In the genomic region with DNA sequence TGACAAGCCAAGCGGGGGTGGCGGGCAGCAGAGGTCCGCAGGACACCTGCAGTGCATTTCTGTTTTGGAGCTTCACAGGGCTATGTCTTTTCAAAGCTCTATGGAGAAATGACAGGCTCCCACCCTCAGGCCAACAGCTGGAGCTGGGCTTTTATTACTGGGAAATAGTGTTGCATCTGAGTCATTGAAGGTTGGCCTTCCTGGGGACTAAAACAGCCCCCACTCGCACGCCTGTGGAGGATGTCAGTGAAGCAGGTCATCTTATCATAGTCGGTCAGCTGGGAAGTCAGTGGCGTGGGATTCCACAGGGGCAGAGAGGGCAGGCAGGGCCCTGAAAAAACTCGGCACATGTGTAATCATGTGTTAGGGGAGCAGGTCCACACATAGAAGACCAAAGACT, we compare ENCODE assay signal across 13 cellular contexts. TPM values are rescaled to one million over a fixed set of nuclear protein-coding genes. Genes with fewer than 3 reads are reported as not detected.
DNase-seq lines count a peak whose midpoint lies in the region; ATAC-seq, FAIRE-seq and TF ChIP-seq lines count a peak whose summit lies in the region.
"Had no signal": no experiment of that assay in that cellular context is flagged by ENCODE, and none has a peak within 500 bp of the region (broad histone marks: within the 10 kb centered on the region; RNA-seq: fewer than 3 reads in every experiment).

No MANE protein-coding gene starts in this region.

- TF ChIP-seq RAD21 in K562 (CRISPR knock-in tag; conservative IDR thresholded peaks at IDR 0.05 in 1 of 2, IDR thresholded peaks at IDR 0.05 in 1 of 2) = no peak

- TF ChIP-seq POLR2A in K562 (conservative IDR thresholded peaks at IDR 0.05) = no peak

- no peaks in the 10 kb centered on the region for H3K79me2 ChIP-seq in K562 (ENCODE audit: control insufficient read depth, insufficient read depth, low read length)

- no peak for TF ChIP-seq EP300 in K562 (IDR thresholded peaks at IDR 0.05; ENCODE audit: low read length)

- DNase-seq in Daoy (ENCODE audit: low read depth) (peak; percentile 66), NCI-H1092 (lab: John Stamatoyannopoulos, UW) (peak; percentile 41), K562 (ENCODE audit: extremely low read depth in 1 of 4, low spot score in 3 of 4) (peak in 2 of 4 experiments; percentile 35 to 37), myocyte (ENCODE audit: low read depth) (peak; percentile 87), medulla oblongata (ENCODE audit: extremely low spot score) (no peak), HuH-7.5 (ENCODE audit: low spot score) (no peak)
- DNase-seq: activated T-cell treated with anti-CD3 and anti-CD28 coated beads, Interleukin-2, amount 50 U/mL, for 48 hours; naive B cell; NCI-H2107; T-cell had no signal

- H3K36me3 ChIP-seq in K562 (ENCODE audit: control insufficient read depth, insufficient read depth, low read length) = no peaks in the 10 kb centered on the region
- H3K36me3 ChIP-seq: gastroesophageal sphincter had no signal

- in situ Hi-C loops in K562 (cut with MboI) = no loop called here

- H3K4me2 ChIP-seq in K562 (ENCODE audit: insufficient read depth, low read length) = no peak overlapping the region

- 1% methylated on average over 8 of the region's 8 CpGs for WGBS in K562 (ENCODE audit: insufficient coverage, low coverage, missing lambda C conversion rate)

- POLR2A ChIA-PET in K562 (lab: Yijun Ruan, JAX) = interaction anchor here (0.6 to 2.0 kb wide), 3 partner anchors 10 to 257 kb away, joined by 3 to 4 read pairs (median 3); no protein-coding TSS in a partner anchor

- FAIRE-seq in K562 (lab: Jason Lieb, UNC) = no peak

- no peak overlapping the region for H3K27ac ChIP-seq in K562 (ENCODE audit: extremely low read depth, low read depth, low read length)
- H3K27ac ChIP-seq: gastroesophageal sphincter had no signal

- intact Hi-C loops in K562 (cut with micrococcal nuclease) = no loop called here

- peaks cover 3 to 28% of the 10 kb centered on the region in 2 experiments; a peak in 3 of 5 replicates for H3K27me3 ChIP-seq in K562 (ENCODE audit: control insufficient read depth in 2 of 2, insufficient read depth in 2 of 2, low read length in 2 of 2)
- H3K27me3 ChIP-seq: gastroesophageal sphincter had no signal

- H3K9ac ChIP-seq in K562 (ENCODE audit: insufficient read depth in 1 of 2, low read depth in 2 of 2, low read length in 2 of 2) = no peak overlapping the region

- H2AFZ ChIP-seq in K562 (ENCODE audit: low read depth, low read length) = no peak overlapping the region

- no peaks in the 10 kb centered on the region for H3K9me1 ChIP-seq in K562 (ENCODE audit: control insufficient read depth, insufficient read depth, low read length)

- H3K4me1 ChIP-seq in K562 (replicated peaks in 1 of 2; ENCODE audit: control insufficient read depth in 2 of 2, insufficient read depth in 2 of 2, low read length in 2 of 2) = no peaks in the 10 kb centered on the region; a peak in 1 of 5 replicates
- H3K4me1 ChIP-seq: gastroesophageal sphincter had no signal

- CTCF ChIA-PET in K562 (lab: Yijun Ruan, JAX; ENCODE audit: low intra/inter-chr PET ratio) = no interaction called here

- no peak overlapping the region for H3K4me3 ChIP-seq in K562
- H3K4me3 ChIP-seq: gastroesophageal sphincter had no signal

- ATAC-seq in K562 (peak; percentile 65), GM18873 (IDR thresholded peaks at IDR 0.05; ENCODE audit: low FRiP score, unreplicated experiment) (no peak), HG03571 (IDR thresholded peaks at IDR 0.05; ENCODE audit: unreplicated experiment) (no peak)
- ATAC-seq: gastroesophageal sphincter, T-cell had no signal

- H4K20me1 ChIP-seq in K562 (replicated peaks; ENCODE audit: control insufficient read depth, insufficient read depth, low read length) = no peaks in the 10 kb centered on the region

- H3K9me3 ChIP-seq in K562 (replicated peaks; ENCODE audit: control insufficient read depth, insufficient read depth, low read depth, low read length) = no peaks in the 10 kb centered on the region
- H3K9me3 ChIP-seq: gastroesophageal sphincter had no signal

- TF ChIP-seq CTCF in K562 (IDR thresholded peaks at IDR 0.05 in 2 of 3, conservative IDR thresholded peaks at IDR 0.05 in 1 of 3; ENCODE audit: insufficient read depth in 2 of 3, low read depth in 1 of 3, low read length in 3 of 3) = no peak

- BruUV-seq in K562 (replicated peaks; lab: Mats Ljungman, UMichigan) = no TSS peak

TF ChIP-seq in K562, 482 proteins besides CTCF, POLR2A, EP300 and RAD21 (continues in another document):
- TF ChIP-seq CBFA2T3 (IDR thresholded peaks at IDR 0.05) (peak; percentile 67), STAT5B (CRISPR knock-in tag; IDR thresholded peaks at IDR 0.05) (no peak), TBP (optimal IDR thresholded peaks at IDR 0.05; ENCODE audit: low read depth, low read length) (no peak), EGR1 (conservative IDR thresholded peaks at IDR 0.05) (0 out of 2 replicates have a peak, but pooled peaks have one; percentile 3), SMARCB1 (IDR thresholded peaks at IDR 0.05; ENCODE audit: insufficient read length, low read depth) (no peak), CBFA2T2 (conservative IDR thresholded peaks at IDR 0.05) (peak; percentile 55), TCF3 (CRISPR knock-in tag; IDR thresholded peaks at IDR 0.05) (peak; percentile 44; the same call in 1 of the 2 replicates), DACH1 (IDR thresholded peaks at IDR 0.05; ENCODE audit: partially characterized antibody) (peak; percentile 15)
- TF ChIP-seq, protein P1, sequence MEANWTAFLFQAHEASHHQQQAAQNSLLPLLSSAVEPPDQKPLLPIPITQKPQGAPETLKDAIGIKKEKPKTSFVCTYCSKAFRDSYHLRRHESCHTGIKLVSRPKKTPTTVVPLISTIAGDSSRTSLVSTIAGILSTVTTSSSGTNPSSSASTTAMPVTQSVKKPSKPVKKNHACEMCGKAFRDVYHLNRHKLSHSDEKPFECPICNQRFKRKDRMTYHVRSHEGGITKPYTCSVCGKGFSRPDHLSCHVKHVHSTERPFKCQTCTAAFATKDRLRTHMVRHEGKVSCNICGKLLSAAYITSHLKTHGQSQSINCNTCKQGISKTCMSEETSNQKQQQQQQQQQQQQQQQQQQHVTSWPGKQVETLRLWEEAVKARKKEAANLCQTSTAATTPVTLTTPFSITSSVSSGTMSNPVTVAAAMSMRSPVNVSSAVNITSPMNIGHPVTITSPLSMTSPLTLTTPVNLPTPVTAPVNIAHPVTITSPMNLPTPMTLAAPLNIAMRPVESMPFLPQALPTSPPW (CRISPR knock-in tag; IDR thresholded peaks at IDR 0.05) = peak; percentile 41; the same call in 1 of the 2 replicates
- TF ChIP-seq, protein P2, sequence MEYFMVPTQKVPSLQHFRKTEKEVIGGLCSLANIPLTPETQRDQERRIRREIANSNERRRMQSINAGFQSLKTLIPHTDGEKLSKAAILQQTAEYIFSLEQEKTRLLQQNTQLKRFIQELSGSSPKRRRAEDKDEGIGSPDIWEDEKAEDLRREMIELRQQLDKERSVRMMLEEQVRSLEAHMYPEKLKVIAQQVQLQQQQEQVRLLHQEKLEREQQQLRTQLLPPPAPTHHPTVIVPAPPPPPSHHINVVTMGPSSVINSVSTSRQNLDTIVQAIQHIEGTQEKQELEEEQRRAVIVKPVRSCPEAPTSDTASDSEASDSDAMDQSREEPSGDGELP (CRISPR knock-in tag; IDR thresholded peaks at IDR 0.05; ENCODE audit: borderline replicate concordance) = peak; percentile 37; the same call in 1 of the 2 replicates
- TF ChIP-seq, protein P3, sequence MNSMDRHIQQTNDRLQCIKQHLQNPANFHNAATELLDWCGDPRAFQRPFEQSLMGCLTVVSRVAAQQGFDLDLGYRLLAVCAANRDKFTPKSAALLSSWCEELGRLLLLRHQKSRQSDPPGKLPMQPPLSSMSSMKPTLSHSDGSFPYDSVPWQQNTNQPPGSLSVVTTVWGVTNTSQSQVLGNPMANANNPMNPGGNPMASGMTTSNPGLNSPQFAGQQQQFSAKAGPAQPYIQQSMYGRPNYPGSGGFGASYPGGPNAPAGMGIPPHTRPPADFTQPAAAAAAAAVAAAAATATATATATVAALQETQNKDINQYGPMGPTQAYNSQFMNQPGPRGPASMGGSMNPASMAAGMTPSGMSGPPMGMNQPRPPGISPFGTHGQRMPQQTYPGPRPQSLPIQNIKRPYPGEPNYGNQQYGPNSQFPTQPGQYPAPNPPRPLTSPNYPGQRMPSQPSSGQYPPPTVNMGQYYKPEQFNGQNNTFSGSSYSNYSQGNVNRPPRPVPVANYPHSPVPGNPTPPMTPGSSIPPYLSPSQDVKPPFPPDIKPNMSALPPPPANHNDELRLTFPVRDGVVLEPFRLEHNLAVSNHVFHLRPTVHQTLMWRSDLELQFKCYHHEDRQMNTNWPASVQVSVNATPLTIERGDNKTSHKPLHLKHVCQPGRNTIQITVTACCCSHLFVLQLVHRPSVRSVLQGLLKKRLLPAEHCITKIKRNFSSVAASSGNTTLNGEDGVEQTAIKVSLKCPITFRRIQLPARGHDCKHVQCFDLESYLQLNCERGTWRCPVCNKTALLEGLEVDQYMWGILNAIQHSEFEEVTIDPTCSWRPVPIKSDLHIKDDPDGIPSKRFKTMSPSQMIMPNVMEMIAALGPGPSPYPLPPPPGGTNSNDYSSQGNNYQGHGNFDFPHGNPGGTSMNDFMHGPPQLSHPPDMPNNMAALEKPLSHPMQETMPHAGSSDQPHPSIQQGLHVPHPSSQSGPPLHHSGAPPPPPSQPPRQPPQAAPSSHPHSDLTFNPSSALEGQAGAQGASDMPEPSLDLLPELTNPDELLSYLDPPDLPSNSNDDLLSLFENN (IDR thresholded peaks at IDR 0.05; ENCODE audit: low read depth in 2 of 2, low read length in 2 of 2) = no peak

RNA-seq across cellular contexts. Expression of a gene that starts 55.3 kb away (rescaled TPM):
- 31.0 and 60.5 TPM in 2 replicates for total RNA-seq in Daoy (2014; rRNA removed; shearing (Covaris generic))
- total RNA-seq in K562 (2011; cell fraction: chromatin; rRNA removed; ENCODE audit: low replicate concordance) = 13.4 and 27.5 TPM in 2 replicates
- 8.7 and 12.6 TPM in 2 replicates for total RNA-seq in K562 (2011; cell fraction: nucleolus; rRNA removed)
- total RNA-seq in K562 (2011; cell fraction: nucleoplasm; rRNA removed) = 17.9 and 28.5 TPM in 2 replicates
- 19.3 and 29.2 TPM in 2 replicates for total RNA-seq in K562 (2014; rRNA removed)
- 49.6 and 54.5 TPM in 2 replicates for total RNA-seq in K562 (2014; rRNA removed; fragmentation: Illumina TruSeq; extraction: Trizol)
- 36.4 and 37.9 TPM in 2 replicates for total RNA-seq in K562 (2015; rRNA removed; fragmentation: Illumina TruSeq; extraction: Trizol)
- total RNA-seq in K562 (2021) = 48.8 and 52.6 TPM in 2 replicates
- 44.3 and 47.3 TPM in 2 replicates for polyA plus RNA-seq in K562 (2011; rRNA removed)
- polyA plus RNA-seq in K562 (2011; cell fraction: cytosol; rRNA removed) = 14.7 and 20.5 TPM in 2 replicates
- 21.2 and 25.4 TPM in 2 replicates for polyA plus RNA-seq in K562 (2011; cell fraction: nucleus; rRNA removed)
- 54.3 and 59.2 TPM in 2 replicates for polyA plus RNA-seq in K562 (2012)
- 57.4 and 60.8 TPM in 2 replicates for polyA plus RNA-seq in K562 (2014; fragmentation: Illumina TruSeq; extraction: Trizol)
- polyA plus RNA-seq in K562 (2014; fragmentation: Nextera tagmentation; extraction: Ambion mirVana) = 100 to 1,000 TPM; 101 to 105 TPM
- polyA plus RNA-seq in K562 (2014; rRNA removed) = 36.9 and 40.4 TPM in 2 replicates
- polyA minus RNA-seq in K562 (2011; rRNA and poly(A)+ RNA removed) = 20.2 and 25.0 TPM in 2 replicates
- 9.9 and 20.2 TPM in 2 replicates for polyA minus RNA-seq in K562 (2011; cell fraction: cytosol; rRNA and poly(A)+ RNA removed)
- polyA minus RNA-seq in K562 (2011; cell fraction: nucleus; rRNA and poly(A)+ RNA removed) = 21.1 and 27.5 TPM in 2 replicates
- 30.2 and 38.6 TPM in 2 replicates for total RNA-seq in myocyte
- 68.3 TPM for polyA plus RNA-seq in myocyte (2012)

Comparison
In these comparisons a context has a peak if more than half of its experiments do, and no peak if none do; other contexts are left out.
1. DNase-seq: peak in Daoy (single experiment), NCI-H1092 (single experiment) and myocyte (single experiment); none in medulla oblongata (single experiment) and HuH-7.5 (single experiment).